1 cellular context compared by ENCODE assay signal in genomic region chr9:91844170-91844569, GRCh38.
TF ChIP-seq lines count a peak whose summit lies in the region.

No MANE protein-coding gene starts in this region.

TF ChIP-seq in H1, 55 proteins besides CTCF, POLR2A, EP300 and RAD21 (continued from another document):
- no peak for TF ChIP-seq CHD7 (IDR thresholded peaks at IDR 0.05; ENCODE audit: insufficient replicate concordance, low read length)
- no peak for TF ChIP-seq POLR2AphosphoS5 (IDR thresholded peaks at IDR 0.05; ENCODE audit: low read depth, low read length)
- no peak for TF ChIP-seq YY1 (IDR thresholded peaks at IDR 0.05; ENCODE audit: low read depth, low read length)
- TF ChIP-seq SUZ12 (IDR thresholded peaks at IDR 0.05; ENCODE audit: low read length) = no peak
- TF ChIP-seq USF2 (IDR thresholded peaks at IDR 0.05; ENCODE audit: low read length) = no peak
- no peak for TF ChIP-seq SIRT6 (IDR thresholded peaks at IDR 0.05; ENCODE audit: low read length)
- no peak for TF ChIP-seq CEBPB (IDR thresholded peaks at IDR 0.05; ENCODE audit: low read depth, low read length)
- TF ChIP-seq SP2 (IDR thresholded peaks at IDR 0.05; ENCODE audit: low read length) = no peak
- no peak for TF ChIP-seq BRCA1 (IDR thresholded peaks at IDR 0.05; ENCODE audit: low read depth, low read length)
- no peak for TF ChIP-seq RFX5 (IDR thresholded peaks at IDR 0.05; ENCODE audit: borderline replicate concordance, low read depth, low read length)
- TF ChIP-seq SIN3A (conservative IDR thresholded peaks at IDR 0.05 in 1 of 2, IDR thresholded peaks at IDR 0.05 in 1 of 2; ENCODE audit: low read depth in 1 of 2, low read length in 2 of 2) = no peak
- no peak for TF ChIP-seq CBX5 (IDR thresholded peaks at IDR 0.05; ENCODE audit: low read depth, low read length)
- TF ChIP-seq KDM1A (IDR thresholded peaks at IDR 0.05; ENCODE audit: borderline replicate concordance, low read length) = no peak
